Comparison of ENCODE assay signal across 8 cellular contexts in the genomic region with DNA sequence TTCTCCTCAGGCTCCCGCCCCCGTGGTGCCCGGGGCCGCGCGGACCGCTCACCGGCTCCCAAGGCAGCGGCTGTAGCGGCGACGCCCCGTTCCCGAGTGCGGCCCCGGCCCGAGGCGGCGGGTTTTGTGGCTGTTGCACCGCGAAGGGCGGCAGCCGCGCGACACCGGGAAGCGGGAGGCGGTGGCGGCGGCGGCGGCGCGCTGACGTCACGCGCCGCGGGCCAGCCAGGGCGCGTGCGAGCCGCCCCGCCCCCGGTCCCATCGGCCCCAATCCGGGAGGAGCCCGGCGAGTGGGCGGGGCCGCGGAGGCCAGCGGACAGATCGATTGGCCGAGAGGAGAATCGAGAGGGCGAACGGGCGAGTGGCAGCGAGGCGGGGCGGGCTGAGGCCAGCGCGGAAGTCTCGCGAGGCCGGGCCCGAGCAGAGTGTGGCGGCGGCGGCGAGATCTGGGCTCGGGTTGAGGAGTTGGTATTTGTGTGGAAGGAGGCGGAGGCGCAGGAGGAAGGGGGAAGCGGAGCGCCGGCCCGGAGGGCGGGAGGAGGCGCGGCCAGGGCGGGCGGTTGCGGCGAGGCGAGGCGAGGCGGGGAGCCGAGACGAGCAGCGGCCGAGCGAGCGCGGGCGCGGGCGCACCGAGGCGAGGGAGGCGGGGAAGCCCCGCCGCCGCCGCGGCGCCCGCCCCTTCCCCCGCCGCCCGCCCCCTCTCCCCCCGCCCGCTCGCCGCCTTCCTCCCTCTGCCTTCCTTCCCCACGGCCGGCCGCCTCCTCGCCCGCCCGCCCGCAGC. TPM values are rescaled to one million over a fixed set of nuclear protein-coding genes. Genes with fewer than 3 reads are reported as not detected.
DNase-seq lines count a peak whose midpoint lies in the region; ATAC-seq, FAIRE-seq and TF ChIP-seq lines count a peak whose summit lies in the region.

A gene (plus strand): TSS at position 726 of the 781 bp plus-strand sequence. CDS start 101 bp downstream, outside the sequence.

- POLR2A ChIA-PET in activated naive CD8-positive, alpha-beta T cell treated with anti-CD3 and anti-CD28 coated beads, Interleukin-2, amount 10 ng/mL, durations not matched to agents 7 days and 5 days (lab: Charles Lee), result interaction anchor here (1.0 to 6.5 kb wide), 5 partner anchors 15 to 160 kb away, joined by 3 to 158 read pairs (median 20); no protein-coding TSS in a partner anchor

- H3K4me1 ChIP-seq in pancreas, result peaks cover 7 to 36% (median 22%) of the 10 kb centered on the region in 3 donors
- peaks cover 35 to 40% of the 10 kb centered on the region in 2 donors for H3K4me1 ChIP-seq in thyroid gland

- no peaks in the 10 kb centered on the region for H3K9me2 ChIP-seq in SU-DHL-6 (replicated peaks; ENCODE audit: insufficient read depth, low read length)

- ATAC-seq in HG02763 (IDR thresholded peaks at IDR 0.05; ENCODE audit: unreplicated experiment), result peak; percentile 70
- peak; percentile 86 for ATAC-seq in activated naive CD8-positive, alpha-beta T cell treated with anti-CD3 and anti-CD28 coated beads, Interleukin-2, amount 10 ng/mL, durations not matched to agents 7 days and 5 days (ENCODE audit: low read depth)
- peak; percentile 80 to 90 (median 82) for ATAC-seq in pancreas

- DNase-seq in NCI-H1417 (lab: John Stamatoyannopoulos, UW) (peak; percentile 99), head of caudate nucleus (peak; percentile 93 to 100 (median 99)), pancreas (peak; percentile 99 to 100 (median 99)), thyroid gland (peak; percentile 100)
- DNase-seq in activated naive CD8-positive, alpha-beta T cell treated with anti-CD3 and anti-CD28 coated beads, Interleukin-2, amount 10 ng/mL, durations not matched to agents 7 days and 5 days, result peak; percentile 100

- H3K4me2 ChIP-seq in SU-DHL-6 (ENCODE audit: low read depth, low read length, poor library complexity, severe bottlenecking), result peak within 1 kb of the TSS; percentile 79

- no peaks in the 10 kb centered on the region for H3K27me3 Mint-ChIP-seq in activated naive CD8-positive, alpha-beta T cell treated with anti-CD3 and anti-CD28 coated beads, Interleukin-2, amount 10 ng/mL, durations not matched to agents 7 days and 5 days

- H3K36me3 ChIP-seq in SU-DHL-6 (ENCODE audit: low read length), result 0 out of 2 replicates have a peak, but pooled peaks cover 6% of the 10 kb centered on the region
- H3K36me3 ChIP-seq in pancreas, result no peaks in the 10 kb centered on the region
- peaks cover 0 to 7% of the 10 kb centered on the region in 2 donors for H3K36me3 ChIP-seq in thyroid gland

- TF ChIP-seq CTCF in GM12875 (IDR thresholded peaks at IDR 0.05; ENCODE audit: borderline replicate concordance, insufficient read depth, low read depth, low read length) (no peak), SU-DHL-6 (IDR thresholded peaks at IDR 0.05; ENCODE audit: insufficient read depth, low read length, poor library complexity, severe bottlenecking) (no peak), pancreas (IDR thresholded peaks at IDR 0.05) (no peak), thyroid gland (IDR thresholded peaks at IDR 0.05) (no peak)

- peaks cover 52% of the 10 kb centered on the region for H3K4me1 Mint-ChIP-seq in activated naive CD8-positive, alpha-beta T cell treated with anti-CD3 and anti-CD28 coated beads, Interleukin-2, amount 10 ng/mL, durations not matched to agents 7 days and 5 days

- H3K9me3 ChIP-seq in SU-DHL-6 (ENCODE audit: insufficient read depth, low read length) (no peaks in the 10 kb centered on the region), pancreas (no peaks in the 10 kb centered on the region), thyroid gland (no peaks in the 10 kb centered on the region)

- H3F3A ChIP-seq in SU-DHL-6 (ENCODE audit: insufficient read depth), result peaks cover 21% of the 10 kb centered on the region

- no peaks in the 10 kb centered on the region for H3K27me3 ChIP-seq in SU-DHL-6 (ENCODE audit: low read length)
- no peaks in the 10 kb centered on the region for H3K27me3 ChIP-seq in pancreas
- H3K27me3 ChIP-seq in thyroid gland, result no peaks in the 10 kb centered on the region

- peak within 1 kb of the TSS; percentile 99 for H3K4me3 Mint-ChIP-seq in activated naive CD8-positive, alpha-beta T cell treated with anti-CD3 and anti-CD28 coated beads, Interleukin-2, amount 10 ng/mL, durations not matched to agents 7 days and 5 days

- FAIRE-seq in pancreas (lab: Jason Lieb, UNC), result no peak

- H3K27ac ChIP-seq in SU-DHL-6 (ENCODE audit: low read depth, low read length), result peak within 1 kb of the TSS; percentile 90
- H3K27ac ChIP-seq in pancreas, result peak within 1 kb of the TSS; percentile 92 to 98 (median 96)
- H3K27ac ChIP-seq in thyroid gland, result peak within 1 kb of the TSS; percentile 94 to 99 (median 98)

- WGBS in pancreas, 2 donors, result 0 to 1% methylated on average over 60 to 113 of the region's 123 CpGs
- 0 to 2% methylated on average over 29 to 54 of the region's 123 CpGs for WGBS in thyroid gland, 2 donors

- H3K9ac ChIP-seq in SU-DHL-6 (ENCODE audit: low read length), result peak within 1 kb of the TSS; percentile 97

- intact Hi-C loops in head of caudate nucleus (cut with DNase I) (loop anchor here (2.0 kb wide), 1 partner anchor 138 kb away; a partner anchor contains a TSS), pancreas (cut with DNase I) (no loop called here), thyroid gland (cut with DNase I) (no loop called here)

- H2AFZ ChIP-seq in SU-DHL-6 (ENCODE audit: low read depth, low read length, severe bottlenecking), result peak within 1 kb of the TSS; percentile 55

- peak; percentile 47 to 91 for TF ChIP-seq POLR2A in thyroid gland (IDR thresholded peaks at IDR 0.05)

- H3K79me2 ChIP-seq in SU-DHL-6 (ENCODE audit: insufficient read depth, low read length), result peaks cover 90% of the 10 kb centered on the region

- peaks cover 26% of the 10 kb centered on the region for H3K36me3 Mint-ChIP-seq in activated naive CD8-positive, alpha-beta T cell treated with anti-CD3 and anti-CD28 coated beads, Interleukin-2, amount 10 ng/mL, durations not matched to agents 7 days and 5 days

- H4K20me1 ChIP-seq in SU-DHL-6 (ENCODE audit: low read depth, low read length), result peaks cover 30% of the 10 kb centered on the region

- H3K4me3 ChIP-seq in GM12875 (ENCODE audit: low read depth, low read length), result peak within 1 kb of the TSS; percentile 96
- peak within 1 kb of the TSS; percentile 91 for H3K4me3 ChIP-seq in SU-DHL-6 (ENCODE audit: insufficient read depth, low read length, poor library complexity, severe bottlenecking)
- H3K4me3 ChIP-seq in pancreas, result peak within 1 kb of the TSS; percentile 93 to 100 (median 98)
- H3K4me3 ChIP-seq in thyroid gland (replicated peaks in 1 of 3), result peak within 1 kb of the TSS; percentile 84 to 99 (median 90)

- H3K27ac Mint-ChIP-seq in activated naive CD8-positive, alpha-beta T cell treated with anti-CD3 and anti-CD28 coated beads, Interleukin-2, amount 10 ng/mL, durations not matched to agents 7 days and 5 days, result peak within 1 kb of the TSS; percentile 100

- no peaks in the 10 kb centered on the region for H3K9me3 Mint-ChIP-seq in activated naive CD8-positive, alpha-beta T cell treated with anti-CD3 and anti-CD28 coated beads, Interleukin-2, amount 10 ng/mL, durations not matched to agents 7 days and 5 days

RNA-seq across cellular contexts. Expression of the gene that starts here (rescaled TPM):
- 10 to 100 TPM; 86.4 to 89.6 TPM for total RNA-seq in activated naive CD8-positive, alpha-beta T cell treated with anti-CD3 and anti-CD28 coated beads, Interleukin-2, amount 10 ng/mL, durations not matched to agents 7 days and 5 days
- total RNA-seq in pancreas (10 to 100 TPM; 18.6 to 38.7 (median 26.4) TPM), thyroid gland (10 to 100 TPM; 50.0 to 67.4 (median 55.6) TPM)
- polyA plus RNA-seq in pancreas, result 10 to 100 TPM; 10.5 to 17.8 TPM

Comparison
In these comparisons a context has a peak if more than half of its experiments do, and no peak if none do; other contexts are left out.
1. Peak in every context shown above with its lines: DNase-seq, ATAC-seq, H3K4me3 ChIP-seq and H3K27ac ChIP-seq.